In genomic region chr5:9431496-9432258, GRCh38 we compare ENCODE assay signal across 13 cellular contexts.
DNase-seq lines count a peak whose midpoint lies in the region; ATAC-seq, FAIRE-seq and TF ChIP-seq lines count a peak whose summit lies in the region.
"Had no signal": no experiment of that assay in that cellular context is flagged by ENCODE, and none has a peak within 500 bp of the region (broad histone marks: within the 10 kb centered on the region; RNA-seq: fewer than 3 reads in every experiment).

No MANE protein-coding gene starts in this region.

- H3K9me3 ChIP-seq in ascending aorta (no peaks in the 10 kb centered on the region), right atrium auricular region (no peaks in the 10 kb centered on the region), small intestine (ENCODE audit: control insufficient read depth, low read depth) (no peaks in the 10 kb centered on the region), spleen (no peaks in the 10 kb centered on the region)
- H3K9me3 ChIP-seq: prostate gland, thyroid gland had no signal

- ATAC-seq in HG03095 (IDR thresholded peaks at IDR 0.05; ENCODE audit: unreplicated experiment) (peak; percentile 43), left colon (no peak), GM18909 (IDR thresholded peaks at IDR 0.05; ENCODE audit: poor library complexity, unreplicated experiment) (no peak)

- no peak for TF ChIP-seq POLR2A in spleen (IDR thresholded peaks at IDR 0.05)

- no peak for TF ChIP-seq CTCF in ascending aorta (IDR thresholded peaks at IDR 0.05)
- no peak for TF ChIP-seq CTCF in right atrium auricular region (IDR thresholded peaks at IDR 0.05)
- TF ChIP-seq CTCF in spleen (IDR thresholded peaks at IDR 0.05 in 8 of 11, conservative IDR thresholded peaks at IDR 0.05 in 3 of 11), result no peak

- H3K27ac ChIP-seq in ascending aorta (peak overlapping the region; percentile 41 to 53), right atrium auricular region (peak overlapping the region; percentile 17 to 63), small intestine (ENCODE audit: low read depth in 1 of 2, low read length in 1 of 2) (peak overlapping the region in 1 of 2 donors; percentile 22), spleen (peak overlapping the region in 4 of 8 donors; percentile 10 to 29 (median 16))
- H3K27ac ChIP-seq: prostate gland, thyroid gland had no signal

- intact Hi-C loops in ascending aorta (cut with DNase I) (no loop called here), spleen (cut with DNase I; ENCODE audit: low total_unique reads) (no loop called here), left colon (cut with DNase I, micrococcal nuclease) (no loop called here)

- H3K36me3 ChIP-seq in ascending aorta (no peaks in the 10 kb centered on the region), right atrium auricular region (no peaks in the 10 kb centered on the region), small intestine (ENCODE audit: control insufficient read depth in 2 of 2, insufficient read depth in 2 of 2, low read length in 2 of 2) (no peaks in the 10 kb centered on the region), spleen (no peaks in the 10 kb centered on the region)
- H3K36me3 ChIP-seq: prostate gland, thyroid gland had no signal

- WGBS in small intestine, 3 donors, result 23 to 33% (median 27%) methylated on average over 9 of the region's 9 CpGs
- 49 to 71% (median 62%) methylated on average over 9 of the region's 9 CpGs for WGBS in spleen, 5 donors

- FAIRE-seq in small intestine (lab: Jason Lieb, UNC) (no peak), RCC 7860 (lab: Jason Lieb, UNC) (no peak)
- FAIRE-seq: islet of Langerhans had no signal

- H3K4me3 ChIP-seq in ascending aorta (no peak overlapping the region), right atrium auricular region (no peak overlapping the region), small intestine (ENCODE audit: low read depth in 1 of 2, low read length in 2 of 2) (no peak overlapping the region), spleen (no peak overlapping the region)
- H3K4me3 ChIP-seq: prostate gland, thyroid gland had no signal

- peaks cover 0 to 4% of the 10 kb centered on the region in 2 donors for H3K4me1 ChIP-seq in ascending aorta
- H3K4me1 ChIP-seq in right atrium auricular region, result peaks cover 0 to 19% of the 10 kb centered on the region in 2 donors
- peaks cover 0 to 4% of the 10 kb centered on the region in 2 donors for H3K4me1 ChIP-seq in small intestine (ENCODE audit: control insufficient read depth in 2 of 2, insufficient read depth in 1 of 2, low read depth in 1 of 2, low read length in 1 of 2)
- no peaks in the 10 kb centered on the region for H3K4me1 ChIP-seq in spleen
- H3K4me1 ChIP-seq: prostate gland, thyroid gland had no signal

- DNase-seq in ascending aorta (ENCODE audit: low spot score in 2 of 2) (no peak), right atrium auricular region (ENCODE audit: low spot score) (no peak), small intestine (peak; percentile 14), spleen (no peak), left colon (no peak), RCC 7860 (ENCODE audit: low spot score) (no peak)
- DNase-seq: NCI-H1105, T-helper 2 cell, thyroid gland had no signal

- H3K27me3 ChIP-seq in ascending aorta, result no peaks in the 10 kb centered on the region
- no peaks in the 10 kb centered on the region for H3K27me3 ChIP-seq in right atrium auricular region
- no peaks in the 10 kb centered on the region for H3K27me3 ChIP-seq in small intestine (ENCODE audit: control insufficient read depth in 2 of 2, insufficient read depth in 2 of 2, low read length in 2 of 2)
- no peaks in the 10 kb centered on the region for H3K27me3 ChIP-seq in spleen (replicated peaks in 1 of 7)
- H3K27me3 ChIP-seq: thyroid gland had no signal
